Comparison of ENCODE assay signal across 14 cellular contexts in the genomic region with DNA sequence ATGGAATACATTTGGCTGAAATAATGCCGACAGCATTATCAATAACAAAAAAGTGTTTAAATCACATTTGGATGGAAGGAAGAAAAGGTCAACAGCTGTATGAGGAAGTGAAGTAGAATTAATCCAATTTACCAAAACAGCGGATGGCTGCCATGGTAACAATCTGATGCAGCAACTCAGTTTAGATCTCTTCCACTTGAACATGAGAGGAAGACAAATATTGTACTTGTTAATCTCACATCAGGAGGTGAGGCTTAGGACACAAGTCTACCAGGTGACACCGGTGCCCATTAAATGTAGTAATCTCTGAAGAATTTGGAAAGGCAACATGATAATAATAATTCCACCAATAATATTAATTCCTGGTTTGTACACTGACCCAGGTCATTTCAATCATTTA. TPM values are rescaled to one million over a fixed set of nuclear protein-coding genes. Genes with fewer than 3 reads are reported as not detected.
A peak's percentile ranks its signal among the peaks of the same experiment; 100 is the strongest.
DNase-seq lines count a peak whose midpoint lies in the region; FAIRE-seq and TF ChIP-seq lines count a peak whose summit lies in the region.
"Had no signal": no experiment of that assay in that cellular context is flagged by ENCODE, and none has a peak within 500 bp of the region (broad histone marks: within the 10 kb centered on the region; RNA-seq: fewer than 3 reads in every experiment).

No MANE protein-coding gene starts in this region.

- no peaks in the 10 kb centered on the region for H3K79me2 ChIP-seq in osteoblast (ENCODE audit: insufficient read depth, low read length)

- H3K27me3 ChIP-seq in rectal smooth muscle tissue (ENCODE audit: control insufficient read depth, insufficient read depth, low read length) (peaks cover 2% of the 10 kb centered on the region), H7 (ENCODE audit: control insufficient read depth, insufficient read depth, low read length) (peaks cover 51% of the 10 kb centered on the region), osteoblast (ENCODE audit: insufficient read depth, low read length) (peaks cover 42% of the 10 kb centered on the region)
- no peaks in the 10 kb centered on the region for H3K27me3 ChIP-seq in CD8-positive, alpha-beta memory T cell (ENCODE audit: insufficient read depth, low read length, poor library complexity, severe bottlenecking)

- no peaks in the 10 kb centered on the region for H3K27me3 Mint-ChIP-seq in MCF 10A (ENCODE audit: insufficient read depth, unreplicated experiment)
- peaks cover 25 to 28% of the 10 kb centered on the region in 2 donors for H3K27me3 Mint-ChIP-seq in CD8-positive, alpha-beta memory T cell

- H3K4me3 ChIP-seq in rectal smooth muscle tissue (ENCODE audit: low read length) (peak overlapping the region; percentile 13), H7 (ENCODE audit: insufficient read depth, low read depth, low read length) (no peak overlapping the region), osteoblast (ENCODE audit: insufficient read depth, low read length) (no peak overlapping the region)
- no peak overlapping the region for H3K4me3 ChIP-seq in CD8-positive, alpha-beta memory T cell (ENCODE audit: low read length)
- H3K4me3 ChIP-seq: K562, sigmoid colon had no signal

- H3K36me3 Mint-ChIP-seq in MCF 10A (ENCODE audit: insufficient read depth, unreplicated experiment): peaks cover 2% of the 10 kb centered on the region
- H3K36me3 Mint-ChIP-seq in CD8-positive, alpha-beta memory T cell: peaks cover 0 to 3% (median 0%) of the 10 kb centered on the region in 3 donors

- no peaks in the 10 kb centered on the region for H4K20me1 ChIP-seq in osteoblast (ENCODE audit: insufficient read depth, low read length)

- no TSS peak for BruUV-seq in MCF 10A (replicated peaks; lab: Mats Ljungman, UMichigan)

- no peak overlapping the region for H3K4me2 ChIP-seq in osteoblast (ENCODE audit: insufficient read depth, low read length)

- peaks cover 31% of the 10 kb centered on the region for H3K4me1 Mint-ChIP-seq in MCF 10A (ENCODE audit: insufficient read depth, unreplicated experiment)
- no peaks in the 10 kb centered on the region for H3K4me1 Mint-ChIP-seq in CD8-positive, alpha-beta memory T cell

- DNase-seq in H54 (ENCODE audit: insufficient read length, low spot score) (no peak), NCI-H2196 (lab: John Stamatoyannopoulos, UW; ENCODE audit: unreplicated experiment) (peak; percentile 91), MCF 10A (ENCODE audit: unreplicated experiment) (no peak), H7 (no peak), osteoblast (ENCODE audit: insufficient read length, low spot score, missing footprints) (no peak), HPDE6-E6E7 (ENCODE audit: extremely low spot score) (no peak)
- DNase-seq in CD8-positive, alpha-beta memory T cell: no peak
- DNase-seq: activated CD4-positive, alpha-beta T cell treated with anti-CD3 and anti-CD28 coated beads for 1 hour; activated T-cell treated with anti-CD3 and anti-CD28 coated beads, Interleukin-2, amount 50 U/mL, for 24 hours; C1 segment of cervical spinal cord; sigmoid colon; substantia nigra had no signal

- H3K4me1 ChIP-seq in rectal smooth muscle tissue (ENCODE audit: control insufficient read depth, insufficient read depth, low read length) (no peaks in the 10 kb centered on the region), osteoblast (ENCODE audit: insufficient read depth, low read length) (peaks cover 10% of the 10 kb centered on the region)
- H3K4me1 ChIP-seq in CD8-positive, alpha-beta memory T cell (ENCODE audit: insufficient read depth, low read length): no peaks in the 10 kb centered on the region

- H2AFZ ChIP-seq in osteoblast (ENCODE audit: low read length): no peak overlapping the region

- H3K27ac ChIP-seq in rectal smooth muscle tissue (ENCODE audit: low read depth, low read length) (no peak overlapping the region), osteoblast (ENCODE audit: low read depth, low read length) (no peak overlapping the region)
- no peak overlapping the region for H3K27ac ChIP-seq in CD8-positive, alpha-beta memory T cell (ENCODE audit: low read depth, low read length)
- H3K27ac ChIP-seq: sigmoid colon had no signal

- FAIRE-seq in H54 (lab: Jason Lieb, UNC): peak; percentile 38
- FAIRE-seq: K562 had no signal

- TF ChIP-seq POLR2A in H54 (IDR thresholded peaks at IDR 0.05; ENCODE audit: low read depth, low read length): no peak

- TF ChIP-seq CTCF in MCF 10A (IDR thresholded peaks at IDR 0.05; ENCODE audit: unreplicated experiment): no peak
- no peak for TF ChIP-seq CTCF in osteoblast (IDR thresholded peaks at IDR 0.05; ENCODE audit: extremely low read depth, low read depth, low read length)

- H3K36me3 ChIP-seq in rectal smooth muscle tissue (ENCODE audit: control insufficient read depth, insufficient read depth, low read length) (no peaks in the 10 kb centered on the region), H7 (replicated peaks; ENCODE audit: control insufficient read depth, insufficient read depth, low read length) (no peaks in the 10 kb centered on the region), osteoblast (ENCODE audit: insufficient read depth, low read length) (no peaks in the 10 kb centered on the region)
- H3K36me3 ChIP-seq in CD8-positive, alpha-beta memory T cell (ENCODE audit: insufficient read depth, low read length): no peaks in the 10 kb centered on the region
- H3K36me3 ChIP-seq: sigmoid colon had no signal

- H3K4me3 Mint-ChIP-seq in MCF 10A (ENCODE audit: unreplicated experiment): peak overlapping the region; percentile 94
- no peak overlapping the region for H3K4me3 Mint-ChIP-seq in CD8-positive, alpha-beta memory T cell
- H3K4me3 Mint-ChIP-seq: activated T-cell treated with anti-CD3 and anti-CD28 coated beads, Interleukin-2, amount 50 U/mL, for 24 hours had no signal

- peak overlapping the region; percentile 52 for H3K27ac Mint-ChIP-seq in MCF 10A (ENCODE audit: low read depth, unreplicated experiment)
- no peak overlapping the region for H3K27ac Mint-ChIP-seq in CD8-positive, alpha-beta memory T cell
- H3K27ac Mint-ChIP-seq: activated T-cell treated with anti-CD3 and anti-CD28 coated beads, Interleukin-2, amount 50 U/mL, for 24 hours had no signal

- no peak overlapping the region for H3K9ac ChIP-seq in rectal smooth muscle tissue (ENCODE audit: low read length)

- POLR2A ChIA-PET in MCF 10A (lab: Yijun Ruan, JAX): interaction anchor here (0.9 to 8.2 kb wide), 4 partner anchors 18 to 70 kb away, joined by 3 to 142 read pairs (median 3); no protein-coding TSS in a partner anchor
- POLR2A ChIA-PET in CD8-positive, alpha-beta memory T cell (lab: Charles Lee): no interaction called here

- intact Hi-C loops in MCF 10A (cut with micrococcal nuclease): loop anchor here (5.0 to 10.0 kb wide), 2 partner anchors 94 to 98 kb away; no protein-coding TSS in a partner anchor

- no peaks in the 10 kb centered on the region for H3K9me3 Mint-ChIP-seq in MCF 10A (ENCODE audit: unreplicated experiment)
- peaks cover 7 to 25% (median 9%) of the 10 kb centered on the region in 5 donors for H3K9me3 Mint-ChIP-seq in CD8-positive, alpha-beta memory T cell
- H3K9me3 Mint-ChIP-seq: activated T-cell treated with anti-CD3 and anti-CD28 coated beads, Interleukin-2, amount 50 U/mL, for 24 hours had no signal

- no peaks in the 10 kb centered on the region for H3K9me3 ChIP-seq in osteoblast (ENCODE audit: low read depth, low read length)
- H3K9me3 ChIP-seq in CD8-positive, alpha-beta memory T cell (ENCODE audit: low read length): no peaks in the 10 kb centered on the region

- CTCF ChIA-PET in MCF 10A (lab: Yijun Ruan, JAX): interaction anchor here (1.0 to 1.9 kb wide), 2 partner anchors 30 to 33 kb away, joined by 4 to 5 read pairs; no protein-coding TSS in a partner anchor
- CTCF ChIA-PET in CD8-positive, alpha-beta memory T cell (lab: Charles Lee): no interaction called here

RNA-seq across cellular contexts. Expression of a gene that starts 2.4 kb away (rescaled TPM):
- total RNA-seq in MCF 10A (2022): 6.9 and 7.5 TPM in 2 replicates
- 1.2 TPM in 2 replicates for total RNA-seq in H7 (2014; rRNA removed; shearing (Covaris generic))
- total RNA-seq in osteoblast: 1.4 and 2.1 TPM in 2 replicates
- total RNA-seq in CD8-positive, alpha-beta memory T cell: not detected
- polyA plus RNA-seq in CD8-positive, alpha-beta memory T cell: not detected
